In the genomic region with DNA sequence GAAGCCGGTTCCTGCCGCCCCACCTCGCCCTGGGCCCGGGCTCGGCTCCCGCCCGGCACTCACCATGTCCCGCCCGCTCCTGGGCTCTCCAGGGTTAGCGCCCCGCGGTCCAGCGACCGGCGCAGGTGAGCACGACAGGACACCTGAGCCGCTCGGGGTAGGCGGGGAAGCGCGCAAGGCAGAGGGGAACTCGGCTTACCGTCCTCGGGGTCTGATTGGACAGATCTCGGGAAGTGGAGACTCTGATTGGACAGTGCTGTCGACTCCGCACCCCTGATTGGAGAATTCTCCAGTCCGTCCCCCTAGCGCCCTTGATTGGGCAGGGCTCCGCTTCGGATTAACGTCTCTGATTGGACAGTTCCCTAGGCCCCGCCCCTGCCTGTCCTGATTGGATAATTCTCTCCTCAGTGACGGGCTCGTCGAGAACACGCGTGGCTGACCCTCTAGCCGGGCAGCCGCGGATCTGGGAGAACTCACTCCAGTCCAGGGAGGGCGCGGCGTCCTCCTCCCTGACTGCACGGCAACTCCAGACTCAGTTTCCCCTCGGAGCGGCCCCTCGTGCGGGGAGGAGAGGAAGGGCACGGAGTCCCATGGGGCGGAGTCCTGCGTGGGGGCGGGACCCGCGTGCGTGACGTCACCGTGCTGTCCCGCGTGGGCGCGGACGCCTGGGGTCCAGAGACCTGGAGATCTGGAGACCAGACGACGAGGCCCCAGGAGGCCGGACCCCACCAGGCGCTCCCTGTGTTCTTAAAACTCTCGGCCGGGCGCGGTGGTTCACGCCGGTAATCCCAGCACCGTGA, we compare ENCODE assay signal across 8 cellular contexts. TPM values are rescaled to one million over a fixed set of nuclear protein-coding genes. Genes with fewer than 3 reads are reported as not detected.
DNase-seq lines count a peak whose midpoint lies in the region; ATAC-seq and FAIRE-seq lines count a peak whose summit lies in the region.

A gene (minus strand): TSS at position 197 of the 800 bp plus-strand sequence. CDS start 131 bp downstream, at position 66.

- FAIRE-seq in endometrium (lab: Jason Lieb, UNC), result peak; percentile 99

- DNase-seq in COR-L47 (lab: John Stamatoyannopoulos, UW) (peak; percentile 99), HT1080 (ENCODE audit: low read depth) (peak; percentile 30), NOMO-1 treated with dmso at 0.1 percent for 144 hours (lab: John Stamatoyannopoulos, UW; ENCODE audit: unreplicated experiment) (peak; percentile 97), mesenteric fat pad (ENCODE audit: low spot score) (peak; percentile 99)
- peak; percentile 99 for DNase-seq in activated CD8-positive, alpha-beta memory T cell treated with anti-CD3 and anti-CD28 coated beads, Interleukin-2, amount 50 U/mL, for 4 hours
- peak; percentile 99 for DNase-seq in stimulated activated CD8-positive, alpha-beta memory T cell treated with anti-CD3 and anti-CD28 coated beads, Interleukin-15, amount 100 ng/mL, for 1 hour (ENCODE audit: low read depth)

- peak; percentile 91 for ATAC-seq in GM21367 (IDR thresholded peaks at IDR 0.05; ENCODE audit: unreplicated experiment)

RNA-seq across cellular contexts. Expression of the gene that starts here (rescaled TPM):
- total RNA-seq in HT1080 (2014; rRNA removed; shearing (Covaris generic)), result 0.07 TPM in 1 of 2 replicates, not detected in the other
- polyA plus RNA-seq in HT1080 (2015; cell fraction: cytosol; rRNA removed), result 1.4 and 1.5 TPM in 2 replicates
- polyA plus RNA-seq in HT1080 (2015; cell fraction: nucleus; rRNA removed), result 2.1 and 3.0 TPM in 2 replicates
- 3.1 TPM for total RNA-seq in mesenteric fat pad

Comparison
In these comparisons a context has a peak if more than half of its experiments do, and no peak if none do; other contexts are left out.
1. Peak in every context shown above with its lines: DNase-seq and ATAC-seq.
2. DNase-seq: peak in every context shown above with its lines; median percentile 99 in COR-L47; 99 in activated CD8-positive, alpha-beta memory T cell treated with anti-CD3 and anti-CD28 coated beads, Interleukin-2, amount 50 U/mL, for 4 hours; 99 in mesenteric fat pad; 99 in stimulated activated CD8-positive, alpha-beta memory T cell treated with anti-CD3 and anti-CD28 coated beads, Interleukin-15, amount 100 ng/mL, for 1 hour; 97 in NOMO-1 treated with dmso at 0.1 percent for 144 hours; 30 in HT1080.